36 cellular contexts compared by ENCODE assay signal in the genomic region with DNA sequence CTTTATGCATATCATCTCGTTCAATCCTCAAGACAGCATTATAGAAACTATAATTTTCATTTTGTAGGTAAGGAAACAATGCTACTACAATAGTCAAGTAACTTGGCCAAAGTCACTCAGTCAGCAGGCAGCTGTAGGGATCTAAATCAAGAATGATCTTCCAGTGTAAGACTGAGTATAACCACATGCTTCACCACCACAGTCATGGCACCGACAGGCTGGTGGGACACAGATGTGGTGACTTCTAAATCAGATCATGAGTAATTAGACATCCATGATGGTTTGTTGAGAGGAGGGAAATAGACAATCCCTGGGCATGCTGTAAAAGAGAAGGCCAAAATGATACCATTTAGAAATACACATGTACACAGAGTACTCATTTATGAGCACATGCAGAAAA.
"Had no signal": no experiment of that assay in that cellular context is flagged by ENCODE, and none has a peak within 500 bp of the region (broad histone marks: within the 10 kb centered on the region; RNA-seq: fewer than 3 reads in every experiment).

No MANE protein-coding gene starts in this region.

- DNase-seq: activated CD4-positive, alpha-beta T cell treated with anti-CD3 and anti-CD28 coated beads for 1 hour; activated CD4-positive, alpha-beta T cell treated with anti-CD3 and anti-CD28 coated beads, Interleukin-2, amount 10 ng/mL, durations not matched to agents 24 days and 14 days; activated CD4-positive, alpha-beta T cell treated with anti-CD3 and anti-CD28 coated beads, Interleukin-2, amount 50 U/mL, for 4 hours; activated CD4-positive, CD25-positive, alpha-beta regulatory T cell; activated CD8-positive, alpha-beta memory T cell treated with anti-CD3 and anti-CD28 coated beads, Interleukin-2, amount 50 U/mL, for 4 hours; activated CD8-positive, alpha-beta T cell treated with anti-CD3 and anti-CD28 coated beads for 36 hours; activated effector memory CD4-positive, alpha-beta T cell treated with anti-CD3 and anti-CD28 coated beads, Interleukin-2, amount 50 U/mL, for 16 hours; activated naive CD4-positive, alpha-beta T cell; activated naive CD4-positive, alpha-beta T cell treated with anti-CD3 and anti-CD28 coated beads, Interleukin-2, amount 50 U/mL, for 16 hours; activated naive CD8-positive, alpha-beta T cell treated with anti-CD3 and anti-CD28 coated beads for 36 hours; activated T-cell treated with anti-CD3 and anti-CD28 coated beads for 4 hours; activated T-cell treated with anti-CD3 and anti-CD28 coated beads, Interleukin-2, amount 50 U/mL, for 4 hours; amniotic stem cell; aorta; brain microvascular endothelial cell; central memory CD4-positive, alpha-beta T cell; IMR-90; Karpas-422; KBM-7; MG63; NCI-H1092; NCI-H1436 treated with DMSO at 0.1 percent for 48 hours; NCI-H187; NCI-H2029 treated with DMSO at 0.1 percent for 48 hours; NCI-H2107; NCI-H2171; NCI-H446; NCI-H510A treated with DMSO at 0.1 percent for 48 hours; NCI-H526 treated with DMSO at 0.1 percent for 48 hours; NCI-H774; SHP77; SJCRH30; T1000; WERI-Rb-1 had no signal

- ATAC-seq: activated T-cell treated with anti-CD3 and anti-CD28 coated beads, Interleukin-2, amount 50 U/mL, for 4 hours; activated T-helper 17 cell treated with anti-CD3 and anti-CD28 coated beads, Interleukin-2, amount 50 U/mL, for 72 hours; Panc1 had no signal

- H3K9me3 Mint-ChIP-seq: activated CD4-positive, alpha-beta T cell treated with anti-CD3 and anti-CD28 coated beads, Interleukin-2, amount 10 ng/mL, durations not matched to agents 24 days and 14 days; activated CD8-positive, alpha-beta T cell treated with anti-CD3 and anti-CD28 coated beads for 36 hours; activated naive CD8-positive, alpha-beta T cell treated with anti-CD3 and anti-CD28 coated beads for 36 hours; activated T-cell treated with anti-CD3 and anti-CD28 coated beads, Interleukin-2, amount 50 U/mL, for 4 hours; activated T-helper 17 cell treated with anti-CD3 and anti-CD28 coated beads, Interleukin-2, amount 50 U/mL, for 72 hours had no signal

- H3K4me3 Mint-ChIP-seq: activated naive CD8-positive, alpha-beta T cell treated with anti-CD3 and anti-CD28 coated beads for 36 hours; activated T-cell treated with anti-CD3 and anti-CD28 coated beads, Interleukin-2, amount 50 U/mL, for 4 hours; activated T-helper 17 cell treated with anti-CD3 and anti-CD28 coated beads, Interleukin-2, amount 50 U/mL, for 72 hours had no signal

- H3K27ac Mint-ChIP-seq: activated CD4-positive, alpha-beta T cell treated with anti-CD3 and anti-CD28 coated beads, Interleukin-2, amount 10 ng/mL, durations not matched to agents 24 days and 14 days; activated naive CD8-positive, alpha-beta T cell treated with anti-CD3 and anti-CD28 coated beads for 36 hours had no signal

- H3K27me3 Mint-ChIP-seq: activated CD4-positive, alpha-beta T cell treated with anti-CD3 and anti-CD28 coated beads, Interleukin-2, amount 10 ng/mL, durations not matched to agents 24 days and 14 days; activated CD8-positive, alpha-beta T cell treated with anti-CD3 and anti-CD28 coated beads for 36 hours; activated naive CD8-positive, alpha-beta T cell treated with anti-CD3 and anti-CD28 coated beads for 36 hours; activated T-helper 17 cell treated with anti-CD3 and anti-CD28 coated beads, Interleukin-2, amount 50 U/mL, for 72 hours had no signal
